In the genomic region with DNA sequence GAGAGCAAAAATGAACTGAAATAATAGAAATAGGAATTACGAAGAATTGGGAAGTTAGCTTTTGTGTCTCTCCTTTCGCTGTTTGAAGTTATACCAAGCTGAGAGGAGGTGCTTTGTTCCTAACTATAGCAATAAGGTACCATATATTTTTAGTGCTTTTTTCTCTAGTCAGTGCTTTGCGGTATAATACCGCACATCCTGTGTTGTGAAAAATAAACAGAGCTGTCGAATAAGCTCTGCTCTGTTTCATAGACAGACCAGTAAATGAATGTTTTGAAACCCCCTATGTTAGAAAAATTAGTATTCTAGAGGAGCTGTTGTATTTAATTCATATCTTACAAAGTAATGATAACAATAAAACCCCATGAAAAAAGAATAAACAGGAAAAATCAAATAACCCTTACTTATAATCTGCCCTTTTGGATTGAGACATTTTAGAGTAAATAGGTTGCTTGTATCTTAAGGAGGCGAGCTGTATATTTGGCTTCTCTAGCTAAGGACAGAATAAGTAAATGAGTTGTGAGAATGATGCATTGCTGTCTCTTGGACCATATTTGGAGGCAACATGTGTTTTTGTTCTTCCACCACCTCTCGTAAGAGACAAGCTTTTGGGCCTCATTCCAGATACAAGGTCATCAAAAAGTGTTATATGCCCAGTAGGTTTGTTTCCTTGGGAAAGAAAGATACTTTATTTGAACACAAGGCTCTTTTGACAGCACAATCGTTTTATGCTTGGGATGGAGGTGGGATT, we compare ENCODE assay signal across 10 cellular contexts.
DNase-seq lines count a peak whose midpoint lies in the region; ATAC-seq, FAIRE-seq and TF ChIP-seq lines count a peak whose summit lies in the region.
"Had no signal": no experiment of that assay in that cellular context is flagged by ENCODE, and none has a peak within 500 bp of the region (broad histone marks: within the 10 kb centered on the region; RNA-seq: fewer than 3 reads in every experiment).

No MANE protein-coding gene starts in this region.

- peak; percentile 66 for DNase-seq in AG10803 (ENCODE audit: low read depth)
- DNase-seq in activated naive CD8-positive, alpha-beta T cell treated with anti-CD3 and anti-CD28 coated beads, Interleukin-2, amount 10 ng/mL, durations not matched to agents 7 days and 5 days = no peak
- no peak for DNase-seq in right atrium auricular region (ENCODE audit: low spot score)
- no peak for DNase-seq in aorta
- DNase-seq in body of pancreas = no peak
- no peak for DNase-seq in pancreas
- DNase-seq: activated CD4-positive, alpha-beta T cell treated with anti-CD3 and anti-CD28 coated beads, Interleukin-2, amount 50 U/mL, for 1 hour had no signal

- peak overlapping the region; percentile 50 to 75 for H3K27ac ChIP-seq in right atrium auricular region
- H3K27ac ChIP-seq in aorta (ENCODE audit: low read depth in 1 of 2, low read length in 2 of 2) = peak overlapping the region in 1 of 2 donors; percentile 45
- H3K27ac ChIP-seq in body of pancreas = no peak overlapping the region
- no peak overlapping the region for H3K27ac ChIP-seq in pancreas
- H3K27ac ChIP-seq: thoracic aorta had no signal

- TF ChIP-seq CTCF in AG10803 (conservative IDR thresholded peaks at IDR 0.05; ENCODE audit: low read length) (no peak), right atrium auricular region (IDR thresholded peaks at IDR 0.05) (no peak), body of pancreas (IDR thresholded peaks at IDR 0.05) (no peak), pancreas (IDR thresholded peaks at IDR 0.05) (no peak)

- no peak for FAIRE-seq in pancreas (lab: Jason Lieb, UNC)

- intact Hi-C loops in aorta (cut with DNase I) = no loop called here
- intact Hi-C loops in body of pancreas (cut with DNase I) = no loop called here
- intact Hi-C loops in pancreas (cut with DNase I) = loop anchor here in 1 of 3 donors (10.0 kb wide), 1 partner anchor 114 kb away; no protein-coding TSS in a partner anchor

- no peak for TF ChIP-seq POLR2A in body of pancreas (IDR thresholded peaks at IDR 0.05)

- H3K9me3 Mint-ChIP-seq in activated naive CD8-positive, alpha-beta T cell treated with anti-CD3 and anti-CD28 coated beads, Interleukin-2, amount 10 ng/mL, durations not matched to agents 7 days and 5 days = no peaks in the 10 kb centered on the region

- H3K27ac Mint-ChIP-seq in activated naive CD8-positive, alpha-beta T cell treated with anti-CD3 and anti-CD28 coated beads, Interleukin-2, amount 10 ng/mL, durations not matched to agents 7 days and 5 days = peak overlapping the region; percentile 35

- 41 to 46% methylated on average over 8 of the region's 8 CpGs for WGBS in aorta, 2 donors
- 51 to 64% methylated on average over 8 of the region's 8 CpGs for WGBS in body of pancreas, 2 donors
- WGBS in pancreas, 2 donors = 54 to 57% methylated on average over 8 of the region's 8 CpGs

- ATAC-seq in GM21515 (IDR thresholded peaks at IDR 0.05; ENCODE audit: unreplicated experiment) = peak; percentile 44
- ATAC-seq in activated naive CD8-positive, alpha-beta T cell treated with anti-CD3 and anti-CD28 coated beads, Interleukin-2, amount 10 ng/mL, durations not matched to agents 7 days and 5 days (ENCODE audit: low read depth) = peak; percentile 72
- ATAC-seq in aorta (ENCODE audit: low FRiP score) = no peak
- ATAC-seq in HG03045 (IDR thresholded peaks at IDR 0.05; ENCODE audit: unreplicated experiment) = no peak
- ATAC-seq in body of pancreas = no peak
- no peak for ATAC-seq in pancreas

- H3K36me3 ChIP-seq in right atrium auricular region = peaks cover 4% of the 10 kb centered on the region
- H3K36me3 ChIP-seq in aorta (ENCODE audit: control insufficient read depth in 1 of 2, insufficient read depth in 2 of 2, low read length in 1 of 2) = no peaks in the 10 kb centered on the region
- H3K36me3 ChIP-seq in body of pancreas (replicated peaks in 1 of 2; ENCODE audit: insufficient read depth in 1 of 2, low read depth in 2 of 2) = no peaks in the 10 kb centered on the region
- no peaks in the 10 kb centered on the region for H3K36me3 ChIP-seq in pancreas

- H3K4me1 Mint-ChIP-seq in activated naive CD8-positive, alpha-beta T cell treated with anti-CD3 and anti-CD28 coated beads, Interleukin-2, amount 10 ng/mL, durations not matched to agents 7 days and 5 days = peaks cover 58% of the 10 kb centered on the region

- no peaks in the 10 kb centered on the region for H3K27me3 Mint-ChIP-seq in activated naive CD8-positive, alpha-beta T cell treated with anti-CD3 and anti-CD28 coated beads, Interleukin-2, amount 10 ng/mL, durations not matched to agents 7 days and 5 days

- H3K4me1 ChIP-seq in right atrium auricular region = peaks cover 0 to 56% of the 10 kb centered on the region in 2 donors
- H3K4me1 ChIP-seq in aorta (ENCODE audit: control insufficient read depth in 1 of 2, insufficient read depth in 2 of 2, low read length in 2 of 2) = peaks cover 6 to 7% of the 10 kb centered on the region in 2 donors
- H3K4me1 ChIP-seq in body of pancreas = peaks cover 17% of the 10 kb centered on the region
- peaks cover 0 to 10% (median 7%) of the 10 kb centered on the region in 3 donors for H3K4me1 ChIP-seq in pancreas

- H3K4me3 ChIP-seq in AG10803 (ENCODE audit: low read length) = no peak overlapping the region
- no peak overlapping the region for H3K4me3 ChIP-seq in right atrium auricular region
- no peak overlapping the region for H3K4me3 ChIP-seq in aorta (ENCODE audit: low read length in 2 of 2)
- no peak overlapping the region for H3K4me3 ChIP-seq in body of pancreas
- H3K4me3 ChIP-seq in pancreas = no peak overlapping the region
- H3K4me3 ChIP-seq: thoracic aorta had no signal

- peaks cover 32% of the 10 kb centered on the region for H3K36me3 Mint-ChIP-seq in activated naive CD8-positive, alpha-beta T cell treated with anti-CD3 and anti-CD28 coated beads, Interleukin-2, amount 10 ng/mL, durations not matched to agents 7 days and 5 days

- no peaks in the 10 kb centered on the region for H3K27me3 ChIP-seq in right atrium auricular region
- H3K27me3 ChIP-seq in aorta (ENCODE audit: control insufficient read depth in 1 of 2, insufficient read depth in 2 of 2, low read length in 1 of 2) = no peaks in the 10 kb centered on the region
- no peaks in the 10 kb centered on the region for H3K27me3 ChIP-seq in body of pancreas
- H3K27me3 ChIP-seq in pancreas = no peaks in the 10 kb centered on the region

- peak overlapping the region; percentile 52 for H3K4me3 Mint-ChIP-seq in activated naive CD8-positive, alpha-beta T cell treated with anti-CD3 and anti-CD28 coated beads, Interleukin-2, amount 10 ng/mL, durations not matched to agents 7 days and 5 days

- POLR2A ChIA-PET in activated naive CD8-positive, alpha-beta T cell treated with anti-CD3 and anti-CD28 coated beads, Interleukin-2, amount 10 ng/mL, durations not matched to agents 7 days and 5 days (lab: Charles Lee) = interaction anchor here (0.6 to 1.2 kb wide), 5 partner anchors 13 to 354 kb away, joined by 3 to 8 read pairs (median 3); a partner anchor contains a TSS

- H3K9me3 ChIP-seq in right atrium auricular region (no peaks in the 10 kb centered on the region), aorta (ENCODE audit: control insufficient read depth, low read length) (no peaks in the 10 kb centered on the region), body of pancreas (no peaks in the 10 kb centered on the region), pancreas (no peaks in the 10 kb centered on the region)
- H3K9me3 ChIP-seq: thoracic aorta had no signal

Comparison
In these comparisons a context has a peak if more than half of its experiments do, and no peak if none do; other contexts are left out.
1. ATAC-seq: peak in GM21515 (single experiment) and activated naive CD8-positive, alpha-beta T cell treated with anti-CD3 and anti-CD28 coated beads, Interleukin-2, amount 10 ng/mL, durations not matched to agents 7 days and 5 days (single experiment); none in aorta (single experiment), HG03045 (single experiment), body of pancreas (single experiment) and pancreas (0 of 4).
2. H3K27ac ChIP-seq: peak in right atrium auricular region (2 of 2); none in body of pancreas (0 of 4) and pancreas (0 of 4).